ENCODE assay signal across 1 cellular context in genomic region chr3:42701371-42702065, GRCh38.
TF ChIP-seq lines count a peak whose summit lies in the region.

No MANE protein-coding gene starts in this region.

TF ChIP-seq in K562, 482 proteins besides CTCF, POLR2A, EP300 and RAD21 (continued from another document and continues in another):
- TF ChIP-seq CREB5 (CRISPR knock-in tag; IDR thresholded peaks at IDR 0.05) = no peak
- TF ChIP-seq FOXA1 (IDR thresholded peaks at IDR 0.05; ENCODE audit: borderline replicate concordance) = no peak
- no peak for TF ChIP-seq GTF3C2 (IDR thresholded peaks at IDR 0.05; ENCODE audit: borderline replicate concordance, extremely low read depth, insufficient read length)
- no peak for TF ChIP-seq ZFP30 (CRISPR knock-in tag; IDR thresholded peaks at IDR 0.05; ENCODE audit: borderline replicate concordance)
- no peak for TF ChIP-seq MEIS2 (IDR thresholded peaks at IDR 0.05; ENCODE audit: partially characterized antibody)
- TF ChIP-seq ATF4 (CRISPR knock-in tag; IDR thresholded peaks at IDR 0.05) = no peak
- TF ChIP-seq EHMT2 (IDR thresholded peaks at IDR 0.05) = peak; percentile 99
- no peak for TF ChIP-seq CREB3L1 (IDR thresholded peaks at IDR 0.05; ENCODE audit: borderline replicate concordance, low read depth)
- no peak for TF ChIP-seq SIRT6 (IDR thresholded peaks at IDR 0.05; ENCODE audit: low read depth, low read length)
- no peak for TF ChIP-seq KDM2B (CRISPR knock-in tag; IDR thresholded peaks at IDR 0.05)
- TF ChIP-seq ZNF232 (CRISPR knock-in tag; IDR thresholded peaks at IDR 0.05) = peak; percentile 91; the same call in 1 of the 2 replicates
- TF ChIP-seq MAFG (tag; conservative IDR thresholded peaks at IDR 0.05) = no peak
- TF ChIP-seq CEBPG (CRISPR knock-in tag; IDR thresholded peaks at IDR 0.05) = no peak
- TF ChIP-seq CEBPG (tag; conservative IDR thresholded peaks at IDR 0.05 in 1 of 2, IDR thresholded peaks at IDR 0.05 in 1 of 2) = no peak
- TF ChIP-seq NCOA4 (IDR thresholded peaks at IDR 0.05; ENCODE audit: partially characterized antibody) = no peak
- TF ChIP-seq ZNF584 (CRISPR knock-in tag; IDR thresholded peaks at IDR 0.05; ENCODE audit: low read depth) = 0 out of 2 replicates have a peak, but pooled peaks have one; percentile 28
- TF ChIP-seq SMARCC2 (IDR thresholded peaks at IDR 0.05; ENCODE audit: low read depth) = no peak
- no peak for TF ChIP-seq MXI1 (IDR thresholded peaks at IDR 0.05; ENCODE audit: low read depth, low read length)
- TF ChIP-seq ERF (CRISPR knock-in tag; IDR thresholded peaks at IDR 0.05) = no peak
- no peak for TF ChIP-seq ZNF707 (CRISPR knock-in tag; conservative IDR thresholded peaks at IDR 0.05)
- peak; percentile 60; the same call in 1 of the 2 replicates for TF ChIP-seq GABPB1 (CRISPR knock-in tag; IDR thresholded peaks at IDR 0.05)
- TF ChIP-seq ZMIZ1 (IDR thresholded peaks at IDR 0.05; ENCODE audit: low read depth in 2 of 2, low read length in 2 of 2) = no peak
- no peak for TF ChIP-seq ARHGAP35 (IDR thresholded peaks at IDR 0.05; ENCODE audit: partially characterized antibody)
- peak; percentile 58; the same call in 1 of the 2 replicates for TF ChIP-seq ZNF609 (CRISPR knock-in tag; IDR thresholded peaks at IDR 0.05; ENCODE audit: borderline replicate concordance)
- no peak for TF ChIP-seq TEAD2 (tag; IDR thresholded peaks at IDR 0.05)
- TF ChIP-seq AFF4 (CRISPR knock-in tag; IDR thresholded peaks at IDR 0.05) = peak; percentile 74; the same call in 1 of the 2 replicates
- TF ChIP-seq CBX5 (IDR thresholded peaks at IDR 0.05; ENCODE audit: borderline replicate concordance, low read depth) = no peak
- TF ChIP-seq ETV5 (CRISPR knock-in tag; IDR thresholded peaks at IDR 0.05; ENCODE audit: low read depth) = peak; percentile 45; the same call in 1 of the 2 replicates
- TF ChIP-seq TBL1XR1 (IDR thresholded peaks at IDR 0.05; ENCODE audit: low read length in 2 of 2) = no peak
- TF ChIP-seq MEF2D (tag; conservative IDR thresholded peaks at IDR 0.05; ENCODE audit: low read depth) = no peak
- TF ChIP-seq ZNF518B (CRISPR knock-in tag; IDR thresholded peaks at IDR 0.05) = no peak
- peak; percentile 57 for TF ChIP-seq E2F4 (CRISPR knock-in tag; IDR thresholded peaks at IDR 0.05; ENCODE audit: low read depth)
- no peak for TF ChIP-seq PHB2 (IDR thresholded peaks at IDR 0.05; ENCODE audit: low read depth)
